ENCODE assay signal across 1 cellular context in the genomic region with DNA sequence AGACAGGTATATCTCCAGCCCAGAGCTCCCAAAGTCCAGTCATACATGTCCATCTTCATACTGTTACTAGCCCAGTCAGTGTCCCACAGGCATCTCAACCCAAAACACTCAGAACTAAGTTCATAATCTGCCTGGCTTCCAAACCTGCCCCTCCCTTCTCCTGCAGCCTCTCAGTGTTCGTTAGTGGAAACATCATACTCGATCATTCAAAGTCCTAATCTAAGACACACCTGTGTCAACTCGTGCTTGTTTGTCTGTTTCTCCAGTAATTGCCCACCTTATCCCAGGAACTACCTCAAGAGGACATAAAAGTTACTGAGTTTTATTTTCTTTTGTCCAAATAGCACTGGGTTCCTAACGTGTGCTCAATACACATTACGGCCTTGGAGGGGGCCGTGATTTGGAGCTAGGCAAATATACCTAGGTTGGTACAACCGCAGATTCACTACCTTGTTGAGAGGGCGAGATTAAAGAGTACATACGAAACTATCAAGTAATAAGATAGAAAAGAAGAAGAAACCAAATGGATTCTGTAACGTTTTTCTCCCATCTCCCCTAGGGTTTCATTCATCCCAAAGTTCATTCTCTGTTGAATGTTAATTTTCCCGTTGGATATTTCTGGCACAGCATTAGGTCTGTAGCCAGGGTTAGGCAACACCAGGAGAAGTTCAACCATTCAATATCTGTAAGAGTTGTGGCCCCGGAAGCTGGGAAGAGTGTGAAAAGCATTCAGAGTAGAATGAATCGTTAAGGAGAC.
TF ChIP-seq lines count a peak whose summit lies in the region.

No MANE protein-coding gene starts in this region.

TF ChIP-seq in HepG2, 621 proteins besides CTCF, POLR2A, EP300 and RAD21 (continued from another document):
- TF ChIP-seq, protein P1, sequence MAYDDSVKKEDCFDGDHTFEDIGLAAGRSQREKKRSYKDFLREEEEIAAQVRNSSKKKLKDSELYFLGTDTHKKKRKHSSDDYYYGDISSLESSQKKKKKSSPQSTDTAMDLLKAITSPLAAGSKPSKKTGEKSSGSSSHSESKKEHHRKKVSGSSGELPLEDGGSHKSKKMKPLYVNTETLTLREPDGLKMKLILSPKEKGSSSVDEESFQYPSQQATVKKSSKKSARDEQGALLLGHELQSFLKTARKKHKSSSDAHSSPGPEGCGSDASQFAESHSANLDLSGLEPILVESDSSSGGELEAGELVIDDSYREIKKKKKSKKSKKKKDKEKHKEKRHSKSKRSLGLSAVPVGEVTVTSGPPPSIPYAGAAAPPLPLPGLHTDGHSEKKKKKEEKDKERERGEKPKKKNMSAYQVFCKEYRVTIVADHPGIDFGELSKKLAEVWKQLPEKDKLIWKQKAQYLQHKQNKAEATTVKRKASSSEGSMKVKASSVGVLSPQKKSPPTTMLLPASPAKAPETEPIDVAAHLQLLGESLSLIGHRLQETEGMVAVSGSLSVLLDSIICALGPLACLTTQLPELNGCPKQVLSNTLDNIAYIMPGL (CRISPR knock-in tag; IDR thresholded peaks at IDR 0.05; ENCODE audit: borderline replicate concordance in 1 of 2, low read depth in 1 of 2) = 0 out of 4 replicates have a peak, but pooled peaks of 1 of the 2 experiments have one; percentile 25
- TF ChIP-seq ZNF326 (CRISPR knock-in tag; IDR thresholded peaks at IDR 0.05; ENCODE audit: borderline replicate concordance) (no peak), DNMT3B (CRISPR knock-in tag; conservative IDR thresholded peaks at IDR 0.05) (no peak), TOPORS (CRISPR knock-in tag; IDR thresholded peaks at IDR 0.05) (no peak), ZNF264 (CRISPR knock-in tag; IDR thresholded peaks at IDR 0.05) (no peak), CBX2 (IDR thresholded peaks at IDR 0.05; ENCODE audit: low read depth, low read length) (no peak), CBX2 (CRISPR knock-in tag; IDR thresholded peaks at IDR 0.05; ENCODE audit: low read depth) (no peak), ZNF180 (CRISPR knock-in tag; IDR thresholded peaks at IDR 0.05; ENCODE audit: borderline replicate concordance, low read depth) (no peak), HMG20B (CRISPR knock-in tag; conservative IDR thresholded peaks at IDR 0.05) (0 out of 2 replicates have a peak, but pooled peaks have one; percentile 11), TCF12 (IDR thresholded peaks at IDR 0.05) (no peak), TCF12 (CRISPR knock-in tag; IDR thresholded peaks at IDR 0.05) (no peak), ZNF841 (CRISPR knock-in tag; IDR thresholded peaks at IDR 0.05; ENCODE audit: borderline replicate concordance) (no peak), NFYC (CRISPR knock-in tag; IDR thresholded peaks at IDR 0.05) (no peak), ZNF616 (CRISPR knock-in tag; IDR thresholded peaks at IDR 0.05; ENCODE audit: low read depth) (no peak), ZNF713 (CRISPR knock-in tag; IDR thresholded peaks at IDR 0.05) (no peak), ZNF274 (CRISPR knock-in tag; IDR thresholded peaks at IDR 0.05) (no peak), ARNT2 (CRISPR knock-in tag; IDR thresholded peaks at IDR 0.05; ENCODE audit: low read depth) (no peak), SIN3A (IDR thresholded peaks at IDR 0.05; ENCODE audit: borderline replicate concordance, low read depth, low read length) (no peak), HDAC2 (CRISPR knock-in tag; IDR thresholded peaks at IDR 0.05) (0 out of 2 replicates have a peak, but pooled peaks have one; percentile 36)
- TF ChIP-seq, protein P2, sequence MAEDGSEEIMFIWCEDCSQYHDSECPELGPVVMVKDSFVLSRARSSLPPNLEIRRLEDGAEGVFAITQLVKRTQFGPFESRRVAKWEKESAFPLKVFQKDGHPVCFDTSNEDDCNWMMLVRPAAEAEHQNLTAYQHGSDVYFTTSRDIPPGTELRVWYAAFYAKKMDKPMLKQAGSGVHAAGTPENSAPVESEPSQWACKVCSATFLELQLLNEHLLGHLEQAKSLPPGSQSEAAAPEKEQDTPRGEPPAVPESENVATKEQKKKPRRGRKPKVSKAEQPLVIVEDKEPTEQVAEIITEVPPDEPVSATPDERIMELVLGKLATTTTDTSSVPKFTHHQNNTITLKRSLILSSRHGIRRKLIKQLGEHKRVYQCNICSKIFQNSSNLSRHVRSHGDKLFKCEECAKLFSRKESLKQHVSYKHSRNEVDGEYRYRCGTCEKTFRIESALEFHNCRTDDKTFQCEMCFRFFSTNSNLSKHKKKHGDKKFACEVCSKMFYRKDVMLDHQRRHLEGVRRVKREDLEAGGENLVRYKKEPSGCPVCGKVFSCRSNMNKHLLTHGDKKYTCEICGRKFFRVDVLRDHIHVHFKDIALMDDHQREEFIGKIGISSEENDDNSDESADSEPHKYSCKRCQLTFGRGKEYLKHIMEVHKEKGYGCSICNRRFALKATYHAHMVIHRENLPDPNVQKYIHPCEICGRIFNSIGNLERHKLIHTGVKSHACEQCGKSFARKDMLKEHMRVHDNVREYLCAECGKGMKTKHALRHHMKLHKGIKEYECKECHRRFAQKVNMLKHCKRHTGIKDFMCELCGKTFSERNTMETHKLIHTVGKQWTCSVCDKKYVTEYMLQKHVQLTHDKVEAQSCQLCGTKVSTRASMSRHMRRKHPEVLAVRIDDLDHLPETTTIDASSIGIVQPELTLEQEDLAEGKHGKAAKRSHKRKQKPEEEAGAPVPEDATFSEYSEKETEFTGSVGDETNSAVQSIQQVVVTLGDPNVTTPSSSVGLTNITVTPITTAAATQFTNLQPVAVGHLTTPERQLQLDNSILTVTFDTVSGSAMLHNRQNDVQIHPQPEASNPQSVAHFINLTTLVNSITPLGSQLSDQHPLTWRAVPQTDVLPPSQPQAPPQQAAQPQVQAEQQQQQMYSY (CRISPR knock-in tag; IDR thresholded peaks at IDR 0.05) = no peak
- TF ChIP-seq, protein P3, sequence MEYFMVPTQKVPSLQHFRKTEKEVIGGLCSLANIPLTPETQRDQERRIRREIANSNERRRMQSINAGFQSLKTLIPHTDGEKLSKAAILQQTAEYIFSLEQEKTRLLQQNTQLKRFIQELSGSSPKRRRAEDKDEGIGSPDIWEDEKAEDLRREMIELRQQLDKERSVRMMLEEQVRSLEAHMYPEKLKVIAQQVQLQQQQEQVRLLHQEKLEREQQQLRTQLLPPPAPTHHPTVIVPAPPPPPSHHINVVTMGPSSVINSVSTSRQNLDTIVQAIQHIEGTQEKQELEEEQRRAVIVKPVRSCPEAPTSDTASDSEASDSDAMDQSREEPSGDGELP (IDR thresholded peaks at IDR 0.05; ENCODE audit: borderline replicate concordance, low read depth) = no peak
- TF ChIP-seq, protein P4, sequence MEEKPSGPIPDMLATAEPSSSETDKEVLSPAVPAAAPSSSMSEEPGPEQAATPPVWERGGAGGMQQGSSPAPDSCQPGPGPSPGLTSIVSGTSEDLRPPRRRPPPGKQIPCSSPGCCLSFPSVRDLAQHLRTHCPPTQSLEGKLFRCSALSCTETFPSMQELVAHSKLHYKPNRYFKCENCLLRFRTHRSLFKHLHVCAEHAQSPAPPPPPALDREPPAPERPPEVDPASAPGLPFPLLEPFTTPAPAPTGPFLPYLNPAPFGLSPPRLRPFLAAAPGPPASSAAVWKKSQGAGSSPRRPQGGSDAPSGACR (CRISPR knock-in tag; IDR thresholded peaks at IDR 0.05) = 0 out of 2 replicates have a peak, but pooled peaks have one; percentile 37
- TF ChIP-seq, protein P5, sequence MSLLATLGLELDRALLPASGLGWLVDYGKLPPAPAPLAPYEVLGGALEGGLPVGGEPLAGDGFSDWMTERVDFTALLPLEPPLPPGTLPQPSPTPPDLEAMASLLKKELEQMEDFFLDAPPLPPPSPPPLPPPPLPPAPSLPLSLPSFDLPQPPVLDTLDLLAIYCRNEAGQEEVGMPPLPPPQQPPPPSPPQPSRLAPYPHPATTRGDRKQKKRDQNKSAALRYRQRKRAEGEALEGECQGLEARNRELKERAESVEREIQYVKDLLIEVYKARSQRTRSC (CRISPR knock-in tag; IDR thresholded peaks at IDR 0.05; ENCODE audit: low read depth) = no peak
